ENCODE assay signal across 8 cellular contexts in the genomic region with DNA sequence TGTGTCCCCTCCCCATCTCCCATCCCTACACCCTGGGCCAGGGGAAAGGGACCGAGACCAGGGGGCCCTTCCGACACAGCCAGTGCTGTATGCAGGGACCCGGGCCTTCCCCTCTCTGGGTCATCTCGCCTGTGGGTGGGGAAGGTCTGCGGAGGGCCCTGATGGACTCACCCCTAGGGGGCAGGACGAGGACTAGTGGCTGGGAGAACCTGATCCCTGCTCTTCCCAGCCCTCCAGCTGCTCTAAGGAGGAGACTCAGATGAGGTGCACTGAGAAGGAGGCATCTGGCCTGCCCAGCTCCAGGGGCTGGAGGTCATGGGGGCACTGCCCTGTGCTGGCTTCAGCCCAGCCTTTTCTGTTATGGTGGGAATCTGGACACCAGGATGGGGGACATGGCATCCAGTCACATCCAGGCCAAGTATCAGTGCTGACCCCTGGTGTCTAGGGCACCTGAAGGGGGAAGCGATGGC. TPM values are rescaled to one million over a fixed set of nuclear protein-coding genes. Genes with fewer than 3 reads are reported as not detected.
A peak's percentile ranks its signal among the peaks of the same experiment; 100 is the strongest.
DNase-seq lines count a peak whose midpoint lies in the region; ATAC-seq and TF ChIP-seq lines count a peak whose summit lies in the region.

No MANE protein-coding gene starts in this region.

- H3K27ac Mint-ChIP-seq in GM23338: no peak overlapping the region
- no peak overlapping the region for H3K27ac Mint-ChIP-seq in activated CD8-positive, alpha-beta T cell treated with anti-CD3 and anti-CD28 coated beads, Interleukin-2, amount 10 ng/mL, durations not matched to agents 7 days and 5 days

- no peak overlapping the region for H2AFZ ChIP-seq in GM23338

- peaks cover 11% of the 10 kb centered on the region for H3K27me3 Mint-ChIP-seq in GM23338 (ENCODE audit: insufficient read depth, low read depth, poor library complexity)
- H3K27me3 Mint-ChIP-seq in activated CD8-positive, alpha-beta T cell treated with anti-CD3 and anti-CD28 coated beads, Interleukin-2, amount 10 ng/mL, durations not matched to agents 7 days and 5 days (ENCODE audit: low read depth): no peaks in the 10 kb centered on the region

- H3K9me3 ChIP-seq in iPS DF 6.9 (ENCODE audit: control insufficient read depth, insufficient read depth, low read length): no peaks in the 10 kb centered on the region
- no peaks in the 10 kb centered on the region for H3K9me3 ChIP-seq in spleen

- peaks cover 34% of the 10 kb centered on the region for H3K4me1 Mint-ChIP-seq in GM23338
- peaks cover 4% of the 10 kb centered on the region for H3K4me1 Mint-ChIP-seq in activated CD8-positive, alpha-beta T cell treated with anti-CD3 and anti-CD28 coated beads, Interleukin-2, amount 10 ng/mL, durations not matched to agents 7 days and 5 days (ENCODE audit: low read depth)

- peaks cover 4% of the 10 kb centered on the region; the same call in 1 of the 2 replicates for H4K20me1 ChIP-seq in GM23338 (replicated peaks; ENCODE audit: insufficient read depth)

- H3K4me1 ChIP-seq in GM23338 (ENCODE audit: insufficient read depth): peaks cover 16% of the 10 kb centered on the region
- peaks cover 15% of the 10 kb centered on the region for H3K4me1 ChIP-seq in iPS DF 6.9 (ENCODE audit: control insufficient read depth, insufficient read depth, low read length)
- H3K4me1 ChIP-seq in spleen: peaks cover 0 to 72% (median 42%) of the 10 kb centered on the region in 6 donors

- H3K36me3 ChIP-seq in GM23338 (ENCODE audit: insufficient read depth): no peaks in the 10 kb centered on the region
- no peaks in the 10 kb centered on the region for H3K36me3 ChIP-seq in iPS DF 6.9 (ENCODE audit: control insufficient read depth, insufficient read depth, low read length)
- H3K36me3 ChIP-seq in spleen: peaks cover 0 to 24% (median 0%) of the 10 kb centered on the region in 6 donors

- intact Hi-C loops in spleen (cut with DNase I; ENCODE audit: low total_unique reads): no loop called here

- peaks cover 21% of the 10 kb centered on the region for H3K36me3 Mint-ChIP-seq in GM23338 (ENCODE audit: low read depth)
- no peaks in the 10 kb centered on the region for H3K36me3 Mint-ChIP-seq in activated CD8-positive, alpha-beta T cell treated with anti-CD3 and anti-CD28 coated beads, Interleukin-2, amount 10 ng/mL, durations not matched to agents 7 days and 5 days (ENCODE audit: low read depth)

- peaks cover 10% of the 10 kb centered on the region; the same call in 1 of the 2 replicates for H3F3A ChIP-seq in GM23338 (replicated peaks; ENCODE audit: low read depth)

- H3K4me2 ChIP-seq in GM23338: peak overlapping the region; percentile 95

- CTCF ChIA-PET in activated CD8-positive, alpha-beta T cell treated with anti-CD3 and anti-CD28 coated beads, Interleukin-2, amount 10 ng/mL, durations not matched to agents 7 days and 5 days (lab: Charles Lee): interaction anchor here (1.4 kb wide), 1 partner anchor 64 kb away, joined by 3 read pairs; a partner anchor contains a TSS

- H3K4me3 ChIP-seq in GM23338 (peak overlapping the region; percentile 82), iPS DF 6.9 (ENCODE audit: low read length) (peak overlapping the region; percentile 58; the same call in 1 of the 2 replicates), spleen (peak overlapping the region; percentile 39 to 74 (median 46))

- TF ChIP-seq CTCF in GM23338 (conservative IDR thresholded peaks at IDR 0.05; ENCODE audit: low read depth in 2 of 2) (peak; percentile 67 to 74), spleen (IDR thresholded peaks at IDR 0.05 in 8 of 11, conservative IDR thresholded peaks at IDR 0.05 in 3 of 11) (peak in 7 of 11 experiments; percentile 25 to 52 (median 33))

- no peaks in the 10 kb centered on the region for H3K9me3 Mint-ChIP-seq in GM23338
- H3K9me3 Mint-ChIP-seq in activated CD8-positive, alpha-beta T cell treated with anti-CD3 and anti-CD28 coated beads, Interleukin-2, amount 10 ng/mL, durations not matched to agents 7 days and 5 days (ENCODE audit: insufficient read depth): no peaks in the 10 kb centered on the region

- DNase-seq in GM23338 (ENCODE audit: low spot score): peak; percentile 78
- DNase-seq in activated CD8-positive, alpha-beta T cell treated with anti-CD3 and anti-CD28 coated beads, Interleukin-2, amount 10 ng/mL, durations not matched to agents 7 days and 5 days: no peak
- DNase-seq in iPS DF 6.9 (ENCODE audit: low read depth, low spot score): no peak
- peak; percentile 61 for DNase-seq in spleen
- DNase-seq in activated CD4-positive, alpha-beta T cell treated with anti-CD3 and anti-CD28 coated beads for 4 hours: no peak
- DNase-seq in NCI-H2171 (lab: John Stamatoyannopoulos, UW): no peak

- peaks cover 18% of the 10 kb centered on the region for H3K79me2 ChIP-seq in GM23338 (replicated peaks; ENCODE audit: insufficient read depth)

- no CpG with 5 or more reads among the region's 7 CpGs for WGBS in iPS DF 6.9 (ENCODE audit: insufficient coverage, insufficient read length)
- WGBS in spleen, 5 donors: 67 to 93% (median 72%) methylated on average over 6 to 7 of the region's 7 CpGs

- ATAC-seq in GM23338: peak; percentile 73
- ATAC-seq in activated CD8-positive, alpha-beta T cell treated with anti-CD3 and anti-CD28 coated beads, Interleukin-2, amount 10 ng/mL, durations not matched to agents 7 days and 5 days: peak; percentile 30
- ATAC-seq in GM18907 (IDR thresholded peaks at IDR 0.05; ENCODE audit: unreplicated experiment): no peak
- no peak for ATAC-seq in HG02885 (IDR thresholded peaks at IDR 0.05; ENCODE audit: poor library complexity, unreplicated experiment)

- H3K27ac ChIP-seq in GM23338 (ENCODE audit: low read depth): peak overlapping the region; percentile 39; the same call in 1 of the 2 replicates
- H3K27ac ChIP-seq in iPS DF 6.9 (ENCODE audit: low read length): no peak overlapping the region
- H3K27ac ChIP-seq in spleen: peak overlapping the region in 7 of 8 donors; percentile 79 to 86 (median 81)

- TF ChIP-seq POLR2A in spleen (IDR thresholded peaks at IDR 0.05): no peak

- no peaks in the 10 kb centered on the region for H3K27me3 ChIP-seq in GM23338 (ENCODE audit: insufficient read depth)
- H3K27me3 ChIP-seq in iPS DF 6.9 (ENCODE audit: control insufficient read depth, insufficient read depth, low read length): no peaks in the 10 kb centered on the region
- peaks cover 0 to 13% (median 0%) of the 10 kb centered on the region in 7 donors for H3K27me3 ChIP-seq in spleen (replicated peaks in 1 of 7)

- POLR2A ChIA-PET in activated CD8-positive, alpha-beta T cell treated with anti-CD3 and anti-CD28 coated beads, Interleukin-2, amount 10 ng/mL, durations not matched to agents 7 days and 5 days (lab: Charles Lee): no interaction called here

- H3K4me3 Mint-ChIP-seq in GM23338: peak overlapping the region; percentile 72
- no peak overlapping the region for H3K4me3 Mint-ChIP-seq in activated CD8-positive, alpha-beta T cell treated with anti-CD3 and anti-CD28 coated beads, Interleukin-2, amount 10 ng/mL, durations not matched to agents 7 days and 5 days

- no peaks in the 10 kb centered on the region for H3K9me2 ChIP-seq in GM23338 (ENCODE audit: insufficient read depth)

TF ChIP-seq in GM23338, 12 proteins besides CTCF, POLR2A, EP300 and RAD21 (continues in another document):
- TF ChIP-seq, protein P1, sequence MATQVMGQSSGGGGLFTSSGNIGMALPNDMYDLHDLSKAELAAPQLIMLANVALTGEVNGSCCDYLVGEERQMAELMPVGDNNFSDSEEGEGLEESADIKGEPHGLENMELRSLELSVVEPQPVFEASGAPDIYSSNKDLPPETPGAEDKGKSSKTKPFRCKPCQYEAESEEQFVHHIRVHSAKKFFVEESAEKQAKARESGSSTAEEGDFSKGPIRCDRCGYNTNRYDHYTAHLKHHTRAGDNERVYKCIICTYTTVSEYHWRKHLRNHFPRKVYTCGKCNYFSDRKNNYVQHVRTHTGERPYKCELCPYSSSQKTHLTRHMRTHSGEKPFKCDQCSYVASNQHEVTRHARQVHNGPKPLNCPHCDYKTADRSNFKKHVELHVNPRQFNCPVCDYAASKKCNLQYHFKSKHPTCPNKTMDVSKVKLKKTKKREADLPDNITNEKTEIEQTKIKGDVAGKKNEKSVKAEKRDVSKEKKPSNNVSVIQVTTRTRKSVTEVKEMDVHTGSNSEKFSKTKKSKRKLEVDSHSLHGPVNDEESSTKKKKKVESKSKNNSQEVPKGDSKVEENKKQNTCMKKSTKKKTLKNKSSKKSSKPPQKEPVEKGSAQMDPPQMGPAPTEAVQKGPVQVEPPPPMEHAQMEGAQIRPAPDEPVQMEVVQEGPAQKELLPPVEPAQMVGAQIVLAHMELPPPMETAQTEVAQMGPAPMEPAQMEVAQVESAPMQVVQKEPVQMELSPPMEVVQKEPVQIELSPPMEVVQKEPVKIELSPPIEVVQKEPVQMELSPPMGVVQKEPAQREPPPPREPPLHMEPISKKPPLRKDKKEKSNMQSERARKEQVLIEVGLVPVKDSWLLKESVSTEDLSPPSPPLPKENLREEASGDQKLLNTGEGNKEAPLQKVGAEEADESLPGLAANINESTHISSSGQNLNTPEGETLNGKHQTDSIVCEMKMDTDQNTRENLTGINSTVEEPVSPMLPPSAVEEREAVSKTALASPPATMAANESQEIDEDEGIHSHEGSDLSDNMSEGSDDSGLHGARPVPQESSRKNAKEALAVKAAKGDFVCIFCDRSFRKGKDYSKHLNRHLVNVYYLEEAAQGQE (IDR thresholded peaks at IDR 0.05; ENCODE audit: unreplicated experiment): no peak
- TF ChIP-seq JUNB (IDR thresholded peaks at IDR 0.05; ENCODE audit: unreplicated experiment) (no peak), ZNF114 (CRISPR knock-in tag; IDR thresholded peaks at IDR 0.05) (no peak)

RNA-seq across cellular contexts. Expression of a gene that starts 0.7 kb away (rescaled TPM):
- 23.5 and 29.7 TPM in 2 replicates for total RNA-seq in GM23338 (2014; rRNA removed; shearing (Covaris generic))
- polyA plus RNA-seq in GM23338 (2016; fragmentation: Nextera tagmentation; extraction: Ambion mirVana) (100 and 123 TPM in 2 replicates), spleen (100 to 1,000 TPM in 1 of 3 donors, 10 to 100 TPM in 2; 56.3 to 154 (median 80.1) TPM)
- under 1 TPM; 0.18 to 0.31 TPM for total RNA-seq in activated CD8-positive, alpha-beta T cell treated with anti-CD3 and anti-CD28 coated beads, Interleukin-2, amount 10 ng/mL, durations not matched to agents 7 days and 5 days
- total RNA-seq in spleen: 100 to 1,000 TPM in 3 of 7 donors, 10 to 100 TPM in 4; 30.4 to 369 (median 86.3) TPM

RNA-seq across cellular contexts. Expression of a gene that starts 31.3 kb away (rescaled TPM):
- total RNA-seq in GM23338 (2014; rRNA removed; shearing (Covaris generic)): 59.8 and 63.2 TPM in 2 replicates
- polyA plus RNA-seq in GM23338 (2016; fragmentation: Nextera tagmentation; extraction: Ambion mirVana) (44.8 and 47.6 TPM in 2 replicates), spleen (10 to 100 TPM; 13.6 to 20.8 (median 14.3) TPM)
- 10 to 100 TPM; 29.2 to 32.9 TPM for total RNA-seq in activated CD8-positive, alpha-beta T cell treated with anti-CD3 and anti-CD28 coated beads, Interleukin-2, amount 10 ng/mL, durations not matched to agents 7 days and 5 days
- total RNA-seq in spleen: 10 to 100 TPM; 23.3 to 38.2 (median 30.1) TPM

Comparison
In these comparisons a context has a peak if more than half of its experiments do, and no peak if none do; other contexts are left out.
1. ATAC-seq: peak in GM23338 (single experiment) and activated CD8-positive, alpha-beta T cell treated with anti-CD3 and anti-CD28 coated beads, Interleukin-2, amount 10 ng/mL, durations not matched to agents 7 days and 5 days (single experiment); none in GM18907 (single experiment) and HG02885 (single experiment).
2. DNase-seq: peak in GM23338 (single experiment) and spleen (single experiment); none in activated CD8-positive, alpha-beta T cell treated with anti-CD3 and anti-CD28 coated beads, Interleukin-2, amount 10 ng/mL, durations not matched to agents 7 days and 5 days (single experiment), iPS DF 6.9 (single experiment), activated CD4-positive, alpha-beta T cell treated with anti-CD3 and anti-CD28 coated beads for 4 hours (0 of 2) and NCI-H2171 (single experiment).
3. RNA of a gene that starts 0.7 kb away (total RNA-seq): 30.4 to 369 TPM in spleen and 23.5 to 29.7 TPM in GM23338; 0.18 to 0.31 TPM in activated CD8-positive, alpha-beta T cell treated with anti-CD3 and anti-CD28 coated beads, Interleukin-2, amount 10 ng/mL, durations not matched to agents 7 days and 5 days; every median in the first group is over 10 times any median in the second.
4. Peak in every context shown above with its lines, with median percentiles within 50 percentile points of each other: H3K4me3 ChIP-seq.